ENCODE assay signal across 11 cellular contexts in the genomic region with DNA sequence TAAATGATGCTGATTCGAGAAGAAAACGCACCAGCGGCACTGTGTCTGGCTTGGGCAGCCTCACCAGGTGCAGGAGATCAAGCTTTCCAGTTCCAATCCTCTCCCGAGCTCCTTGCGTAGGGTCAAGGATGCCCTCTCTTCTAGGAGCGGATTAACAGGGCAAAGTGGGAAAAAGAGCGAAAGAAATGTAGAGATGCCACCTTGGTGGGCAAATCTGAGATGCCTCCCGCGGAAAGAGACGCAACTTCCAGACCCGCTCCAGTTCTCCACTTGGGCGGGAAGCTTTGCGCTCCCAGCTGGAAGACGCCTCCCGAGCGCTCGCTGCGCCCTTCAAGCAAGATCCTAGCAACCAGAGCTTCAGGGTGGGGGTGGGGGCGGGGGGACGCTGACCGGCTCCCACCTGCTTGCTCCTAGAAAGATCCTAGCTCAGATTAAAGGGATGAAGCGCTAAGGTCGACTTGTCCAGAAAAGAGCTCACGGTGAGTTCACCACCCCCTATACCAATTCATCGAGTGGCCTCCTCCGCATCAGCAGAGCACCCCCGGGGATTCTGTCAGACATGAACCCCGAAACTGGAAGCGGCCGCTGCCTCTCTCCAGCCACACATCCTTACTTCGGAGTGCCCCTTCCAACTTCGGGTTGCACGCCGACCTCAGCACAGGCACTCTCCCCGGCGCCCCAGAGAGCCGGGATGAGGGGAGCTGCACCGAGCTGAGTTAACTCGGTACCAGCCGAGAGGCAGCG. TPM values are rescaled to one million over a fixed set of nuclear protein-coding genes. Genes with fewer than 3 reads are reported as not detected.
DNase-seq lines count a peak whose midpoint lies in the region; ATAC-seq and TF ChIP-seq lines count a peak whose summit lies in the region.
"Had no signal": no experiment of that assay in that cellular context is flagged by ENCODE, and none has a peak within 500 bp of the region (broad histone marks: within the 10 kb centered on the region; RNA-seq: fewer than 3 reads in every experiment).

No MANE protein-coding gene starts in this region.

- TF ChIP-seq CTCF in mammary epithelial cell (conservative IDR thresholded peaks at IDR 0.05 in 1 of 2, IDR thresholded peaks at IDR 0.05 in 1 of 2; ENCODE audit: extremely low read depth in 1 of 2, insufficient read depth in 1 of 2, low read depth in 1 of 2, low read length in 2 of 2) = no peak
- TF ChIP-seq CTCF in type B pancreatic cell (conservative IDR thresholded peaks at IDR 0.05) = no peak

- no peak overlapping the region for H3K27ac Mint-ChIP-seq in activated naive CD8-positive, alpha-beta T cell
- no peak overlapping the region for H3K27ac Mint-ChIP-seq in activated naive CD8-positive, alpha-beta T cell treated with anti-CD3 and anti-CD28 coated beads, Interleukin-2, amount 50 U/mL, for 24 hours
- H3K27ac Mint-ChIP-seq in type B pancreatic cell = no peak overlapping the region
- H3K27ac Mint-ChIP-seq: memory B cell had no signal

- H3K4me1 Mint-ChIP-seq in activated naive CD8-positive, alpha-beta T cell (ENCODE audit: low read depth) = peaks cover 7% of the 10 kb centered on the region
- peaks cover 3% of the 10 kb centered on the region for H3K4me1 Mint-ChIP-seq in activated naive CD8-positive, alpha-beta T cell treated with anti-CD3 and anti-CD28 coated beads, Interleukin-2, amount 50 U/mL, for 24 hours
- H3K4me1 Mint-ChIP-seq in type B pancreatic cell (ENCODE audit: unreplicated experiment) = no peaks in the 10 kb centered on the region

- intact Hi-C loops in mammary epithelial cell (cut with micrococcal nuclease) = no loop called here

- H3K36me3 ChIP-seq in mammary epithelial cell (ENCODE audit: insufficient read depth, low read length) = no peaks in the 10 kb centered on the region
- H3K36me3 ChIP-seq: right atrium auricular region, tibial artery had no signal

- dilution Hi-C loops in mammary epithelial cell (cut with HindIII; ENCODE audit: low sequenced_read_pairs) = no loop called here

- BruUV-seq in mammary epithelial cell (replicated peaks; lab: Mats Ljungman, UMichigan) = no TSS peak

- H3K36me3 Mint-ChIP-seq in activated naive CD8-positive, alpha-beta T cell = no peaks in the 10 kb centered on the region
- no peaks in the 10 kb centered on the region for H3K36me3 Mint-ChIP-seq in activated naive CD8-positive, alpha-beta T cell treated with anti-CD3 and anti-CD28 coated beads, Interleukin-2, amount 50 U/mL, for 24 hours (ENCODE audit: low read depth)
- H3K36me3 Mint-ChIP-seq in type B pancreatic cell = no peaks in the 10 kb centered on the region
- H3K36me3 Mint-ChIP-seq: memory B cell had no signal

- peak overlapping the region; percentile 43 for H2AFZ ChIP-seq in mammary epithelial cell (ENCODE audit: low read depth, low read length)

- H3K9me3 ChIP-seq in mammary epithelial cell (replicated peaks; ENCODE audit: insufficient read depth, low read length) = no peaks in the 10 kb centered on the region
- H3K9me3 ChIP-seq: right atrium auricular region, tibial artery had no signal

- no peak for ATAC-seq in activated naive CD8-positive, alpha-beta T cell treated with anti-CD3 and anti-CD28 coated beads, Interleukin-2, amount 50 U/mL, for 24 hours

- peaks cover 20% of the 10 kb centered on the region for H3K27me3 ChIP-seq in mammary epithelial cell (ENCODE audit: insufficient read depth, low read length)

- CTCF ChIA-PET in mammary epithelial cell (lab: Charles Lee; ENCODE audit: low non-redundant PET) = interaction anchor here (0.7 kb wide), 1 partner anchor 15 kb away, joined by 4 read pairs; no protein-coding TSS in a partner anchor

- H3K9me3 Mint-ChIP-seq in activated naive CD8-positive, alpha-beta T cell (ENCODE audit: low read depth) = no peaks in the 10 kb centered on the region
- H3K9me3 Mint-ChIP-seq in activated naive CD8-positive, alpha-beta T cell treated with anti-CD3 and anti-CD28 coated beads, Interleukin-2, amount 50 U/mL, for 24 hours = no peaks in the 10 kb centered on the region
- no peaks in the 10 kb centered on the region for H3K9me3 Mint-ChIP-seq in type B pancreatic cell
- H3K9me3 Mint-ChIP-seq: memory B cell had no signal

- no peak overlapping the region for H3K4me2 ChIP-seq in mammary epithelial cell (ENCODE audit: insufficient read depth, low read depth, low read length)

- peaks cover 37% of the 10 kb centered on the region for H3K27me3 Mint-ChIP-seq in activated naive CD8-positive, alpha-beta T cell
- peaks cover 70% of the 10 kb centered on the region for H3K27me3 Mint-ChIP-seq in activated naive CD8-positive, alpha-beta T cell treated with anti-CD3 and anti-CD28 coated beads, Interleukin-2, amount 50 U/mL, for 24 hours
- H3K27me3 Mint-ChIP-seq in type B pancreatic cell = peaks cover 85% of the 10 kb centered on the region

- peaks cover 4% of the 10 kb centered on the region for H3K4me1 ChIP-seq in mammary epithelial cell (ENCODE audit: insufficient read depth, low read length)

- no peak overlapping the region for H3K4me3 ChIP-seq in mammary epithelial cell (replicated peaks in 1 of 3; ENCODE audit: insufficient read depth in 1 of 3, low read depth in 2 of 3, low read length in 3 of 3)

- in situ Hi-C loops in mammary epithelial cell (cut with MboI; ENCODE audit: low sequenced_read_pairs in 2 of 2) = no loop called here

- no peaks in the 10 kb centered on the region for H3K79me2 ChIP-seq in mammary epithelial cell (ENCODE audit: insufficient read depth, low read length)

- H4K20me1 ChIP-seq in mammary epithelial cell (ENCODE audit: insufficient read depth, low read length) = no peaks in the 10 kb centered on the region

- H3K9ac ChIP-seq in mammary epithelial cell (ENCODE audit: insufficient read depth, low read length) = no peak overlapping the region

- H3K27ac ChIP-seq in mammary epithelial cell (ENCODE audit: insufficient read depth, low read depth, low read length) = no peak overlapping the region
- H3K27ac ChIP-seq: right atrium auricular region, tibial artery had no signal

- H3K4me3 Mint-ChIP-seq in activated naive CD8-positive, alpha-beta T cell = peak overlapping the region; percentile 30
- no peak overlapping the region for H3K4me3 Mint-ChIP-seq in activated naive CD8-positive, alpha-beta T cell treated with anti-CD3 and anti-CD28 coated beads, Interleukin-2, amount 50 U/mL, for 24 hours
- peak overlapping the region; percentile 76 for H3K4me3 Mint-ChIP-seq in type B pancreatic cell
- H3K4me3 Mint-ChIP-seq: memory B cell had no signal

- no peak for DNase-seq in activated naive CD8-positive, alpha-beta T cell treated with anti-CD3 and anti-CD28 coated beads, Interleukin-2, amount 50 U/mL, for 24 hours
- DNase-seq in mammary epithelial cell (no peak), midbrain (lab: John Stamatoyannopoulos, UW) (peak; percentile 21), type B pancreatic cell (ENCODE audit: extremely low spot score, unreplicated experiment) (no peak), NCI-H2029 (lab: John Stamatoyannopoulos, UW) (no peak), NCI-H446 treated with DMSO at 0.1 percent for 48 hours (lab: John Stamatoyannopoulos, UW) (no peak)
- no peak for DNase-seq in effector CD4-positive, alpha-beta T cell
- DNase-seq: tibial artery had no signal

- 22% methylated on average over 19 of the region's 41 CpGs for whole genome bisulfite sequencing in mammary epithelial cell (ENCODE audit: low coverage, missing lambda C conversion rate)

RNA-seq across cellular contexts. Expression of gene TAFA4, which starts 0.8 kb away (rescaled TPM):
- not detected for total RNA-seq in mammary epithelial cell
- polyA plus RNA-seq in mammary epithelial cell = not detected
- polyA minus RNA-seq in mammary epithelial cell = not detected
- 0.31 and 0.63 TPM in 2 replicates for total RNA-seq in type B pancreatic cell (ENCODE audit: low replicate concordance)
- total RNA-seq: right atrium auricular region had no signal
